Comparison of ENCODE assay signal across 8 cellular contexts in the genomic region with DNA sequence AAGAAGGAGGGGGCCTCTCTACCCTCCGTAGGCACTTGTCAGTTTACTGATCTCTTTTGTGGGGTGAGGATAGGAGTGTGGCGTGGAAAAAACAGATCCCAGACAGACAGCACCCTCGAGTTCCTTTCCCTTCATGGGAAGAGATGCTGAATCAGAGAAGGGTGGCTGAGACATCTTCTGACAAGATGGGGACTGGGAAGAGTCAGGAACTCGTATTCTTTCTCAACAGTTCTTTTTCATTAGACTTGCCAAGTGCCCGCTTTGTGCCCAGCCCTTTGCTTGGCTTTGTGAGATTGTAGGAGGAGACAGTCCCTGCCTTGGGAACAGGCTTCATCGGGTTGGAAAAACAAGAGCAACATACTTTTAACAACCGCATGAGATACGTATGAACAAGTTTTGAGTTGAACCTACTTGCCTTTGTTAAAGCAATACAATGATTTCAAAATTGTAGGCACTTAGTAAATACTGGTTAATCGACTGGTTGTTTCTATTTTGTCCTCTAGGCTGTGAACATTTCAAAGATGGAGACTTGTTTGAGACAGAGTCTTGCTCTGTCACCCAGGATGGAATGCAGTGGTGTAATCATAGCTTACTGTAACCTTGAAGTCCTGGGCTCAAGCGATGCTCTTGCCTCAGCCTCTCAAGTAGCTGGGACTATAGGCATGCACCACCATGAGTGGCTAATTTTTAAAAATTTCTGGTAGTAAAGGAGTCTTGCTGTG. TPM values are rescaled to one million over a fixed set of nuclear protein-coding genes. Genes with fewer than 3 reads are reported as not detected.
DNase-seq lines count a peak whose midpoint lies in the region; ATAC-seq, FAIRE-seq and TF ChIP-seq lines count a peak whose summit lies in the region.

No MANE protein-coding gene starts in this region.

- TF ChIP-seq RAD21 in GM12878 (IDR thresholded peaks at IDR 0.05; ENCODE audit: insufficient read depth, low read depth, low read length): no peak

- H3K27me3 ChIP-seq in MM.1S (replicated peaks; ENCODE audit: insufficient read depth, low read length) (no peaks in the 10 kb centered on the region), GM12878 (replicated peaks in 1 of 2; ENCODE audit: control insufficient read depth in 2 of 2, insufficient read depth in 2 of 2, low read length in 1 of 2) (no peaks in the 10 kb centered on the region), left lung (no peaks in the 10 kb centered on the region), tibial nerve (no peaks in the 10 kb centered on the region)

- no peak for TF ChIP-seq EP300 in GM12878 (IDR thresholded peaks at IDR 0.05; ENCODE audit: borderline replicate concordance in 1 of 2, control insufficient read depth in 1 of 2, low read depth in 2 of 2, low read length in 2 of 2)
- no peak for TF ChIP-seq EP300 in tibial nerve (IDR thresholded peaks at IDR 0.05)

- peak overlapping the region; percentile 96 for H3K27ac ChIP-seq in MM.1S (ENCODE audit: low read length)
- H3K27ac ChIP-seq in GM12878 (ENCODE audit: control insufficient read depth, insufficient read depth): peak overlapping the region; percentile 95
- H3K27ac ChIP-seq in left lung: peak overlapping the region; percentile 92 to 94
- H3K27ac ChIP-seq in tibial nerve: peak overlapping the region; percentile 87 to 95 (median 92)

- in situ Hi-C loops in GM12878 (cut with MboI): no loop called here

- SMC1A ChIA-PET in GM12878 (lab: Charles Lee; ENCODE audit: uncharacterized antibody, unreplicated experiment): interaction anchor here (1.0 to 1.8 kb wide), 3 partner anchors 10 to 246 kb away, joined by 3 to 5 read pairs (median 3); no protein-coding TSS in a partner anchor

- TF ChIP-seq POLR2A in GM12878 (IDR thresholded peaks at IDR 0.05; ENCODE audit: low read depth, low read length): no peak
- no peak for TF ChIP-seq POLR2A in tibial nerve (IDR thresholded peaks at IDR 0.05)

- H3K4me1 ChIP-seq in MM.1S (ENCODE audit: low read length): peaks cover 34% of the 10 kb centered on the region
- H3K4me1 ChIP-seq in GM12878 (ENCODE audit: control insufficient read depth, insufficient read depth, low read length): peaks cover 8% of the 10 kb centered on the region
- peaks cover 0 to 29% of the 10 kb centered on the region in 2 donors for H3K4me1 ChIP-seq in left lung
- H3K4me1 ChIP-seq in tibial nerve: peaks cover 0 to 40% (median 2%) of the 10 kb centered on the region in 4 donors

- H3K36me3 ChIP-seq in MM.1S (replicated peaks; ENCODE audit: insufficient read depth, low read length) (peaks cover 2% of the 10 kb centered on the region; the same call in 1 of the 2 replicates), GM12878 (ENCODE audit: control insufficient read depth in 2 of 2, insufficient read depth in 2 of 2, low read length in 1 of 2) (peaks cover 5 to 7% of the 10 kb centered on the region in 2 experiments; a peak in 2 of 4 replicates), left lung (peaks cover 0 to 9% of the 10 kb centered on the region in 2 donors), tibial nerve (peaks cover 0 to 12% (median 6%) of the 10 kb centered on the region in 3 donors)

- RAD21 ChIA-PET in GM12878 (lab: Charles Lee; ENCODE audit: unreplicated experiment): interaction anchor here (0.9 to 3.0 kb wide), 4 partner anchors 22 to 247 kb away, joined by 3 to 9 read pairs (median 4); a partner anchor contains a TSS

- intact Hi-C loops in GM12878 (cut with micrococcal nuclease; ENCODE audit: unreplicated experiment) (no loop called here), left lung (cut with DNase I) (no loop called here)

- H3F3A ChIP-seq in MM.1S (ENCODE audit: insufficient read depth, low read length): peaks cover 25% of the 10 kb centered on the region; the same call in 1 of the 2 replicates

- H3K4me2 ChIP-seq in MM.1S (ENCODE audit: low read depth, low read length) (peak overlapping the region; percentile 89), GM12878 (ENCODE audit: control insufficient read depth, insufficient read depth) (peak overlapping the region; percentile 56)

- H3K4me3 ChIP-seq in MM.1S (ENCODE audit: low read length): peak overlapping the region; percentile 97
- peak overlapping the region; percentile 90 for H3K4me3 ChIP-seq in GM12878
- peak overlapping the region; percentile 75 to 84 for H3K4me3 ChIP-seq in left lung
- H3K4me3 ChIP-seq in tibial nerve: peak overlapping the region; percentile 56 to 74 (median 70)

- FAIRE-seq in GM12878 (lab: Jason Lieb, UNC): no peak

- no TSS peak for BruUV-seq in GM12878 (replicated peaks; lab: Mats Ljungman, UMichigan)

- TF ChIP-seq CTCF in MM.1S (IDR thresholded peaks at IDR 0.05; ENCODE audit: low read length): peak; percentile 2; the same call in 1 of the 2 replicates
- TF ChIP-seq CTCF in GM12878 (IDR thresholded peaks at IDR 0.05 in 2 of 3, conservative IDR thresholded peaks at IDR 0.05 in 1 of 3; ENCODE audit: control insufficient read depth in 2 of 3, extremely low read depth in 1 of 3, insufficient read depth in 1 of 3, low read depth in 3 of 3, low read length in 3 of 3): no peak
- no peak for TF ChIP-seq CTCF in left lung (IDR thresholded peaks at IDR 0.05)
- TF ChIP-seq CTCF in tibial nerve (IDR thresholded peaks at IDR 0.05): no peak

- ATAC-seq in GM12878: peak; percentile 39
- ATAC-seq in left lung: no peak
- ATAC-seq in GM18517 (IDR thresholded peaks at IDR 0.05; ENCODE audit: unreplicated experiment): no peak
- ATAC-seq in GM21381 (IDR thresholded peaks at IDR 0.05; ENCODE audit: unreplicated experiment): no peak

- WGBS in GM12878 (ENCODE audit: insufficient coverage, insufficient replicate concordance, low lambda C conversion rate, missing lambda C conversion rate): 0% methylated on average over 10 of the region's 10 CpGs
- WGBS in tibial nerve, 2 donors: 13 to 15% methylated on average over 10 of the region's 10 CpGs

- no peaks in the 10 kb centered on the region for H4K20me1 ChIP-seq in MM.1S (ENCODE audit: insufficient read depth, low read length)
- H4K20me1 ChIP-seq in GM12878 (ENCODE audit: control insufficient read depth, insufficient read depth): no peaks in the 10 kb centered on the region

- DNase-seq in GM03348 (ENCODE audit: low spot score): peak; percentile 32
- DNase-seq in MM.1S: peak; percentile 14
- no peak for DNase-seq in GM12878 (ENCODE audit: low read depth, low spot score)
- no peak for DNase-seq in left lung
- DNase-seq in tibial nerve (ENCODE audit: low spot score in 2 of 2): no peak
- DNase-seq in ecto neural progenitor cell (ENCODE audit: low spot score): no peak

- H3K79me2 ChIP-seq in MM.1S (ENCODE audit: low read length): peaks cover 69% of the 10 kb centered on the region
- peaks cover 64% of the 10 kb centered on the region for H3K79me2 ChIP-seq in GM12878 (ENCODE audit: control insufficient read depth, insufficient read depth, low read length)

- H3K9me3 ChIP-seq in MM.1S (replicated peaks; ENCODE audit: insufficient read depth, low read length): no peaks in the 10 kb centered on the region
- no peaks in the 10 kb centered on the region for H3K9me3 ChIP-seq in GM12878 (replicated peaks; ENCODE audit: control insufficient read depth, insufficient read depth, low read length)
- no peaks in the 10 kb centered on the region for H3K9me3 ChIP-seq in left lung
- no peaks in the 10 kb centered on the region for H3K9me3 ChIP-seq in tibial nerve

- no peak overlapping the region; the same call in 1 of the 2 replicates for H2AFZ ChIP-seq in MM.1S (ENCODE audit: low read length)
- H2AFZ ChIP-seq in GM12878 (ENCODE audit: control insufficient read depth, low read depth, low read length): peak overlapping the region; percentile 95

- CTCF ChIA-PET in GM12878 (lab: Yijun Ruan, JAX): interaction anchor here (0.7 to 2.8 kb wide), 4 partner anchors 23 to 548 kb away, joined by 3 to 12 read pairs (median 4); a partner anchor contains a TSS

- POLR2A ChIA-PET in GM12878 (lab: Charles Lee): no interaction called here

- H3K9me2 ChIP-seq in MM.1S (replicated peaks; ENCODE audit: insufficient read depth, low read length): no peaks in the 10 kb centered on the region

- H3K9ac ChIP-seq in MM.1S (ENCODE audit: low read length): peak overlapping the region; percentile 99
- H3K9ac ChIP-seq in GM12878 (ENCODE audit: control insufficient read depth, insufficient read depth, low read length): peak overlapping the region; percentile 96

TF ChIP-seq in GM12878, 131 proteins besides CTCF, POLR2A, EP300 and RAD21:
- 0 out of 2 replicates have a peak, but pooled peaks have one; percentile 21 for TF ChIP-seq YY1 (IDR thresholded peaks at IDR 0.05; ENCODE audit: low read depth, low read length)
- no peak for TF ChIP-seq NFIC (IDR thresholded peaks at IDR 0.05; ENCODE audit: low read depth, low read length)
TF ChIP-seq in GM12878: peak in this region for 1.

RNA-seq across cellular contexts. Expression of a gene that starts 1.1 kb away (rescaled TPM):
- total RNA-seq in GM12878 (2013; cell fraction: nucleolus; rRNA removed): 73.9 and 79.2 TPM in 2 replicates
- total RNA-seq in GM12878 (2014; rRNA removed) (119 and 133 TPM in 2 replicates), GM12878 (2014; rRNA removed; fragmentation: Illumina TruSeq; extraction: Trizol) (147 and 154 TPM in 2 replicates), GM12878 (2021) (140 and 141 TPM in 2 replicates), left lung (10 to 100 TPM; 46.0 to 51.8 TPM), tibial nerve (10 to 100 TPM; 23.3 to 35.2 (median 31.5) TPM)
- 82.7 TPM for polyA plus RNA-seq in GM12878 (2011; ENCODE audit: low read depth)
- polyA plus RNA-seq in GM12878 (2011; rRNA removed) (120 and 130 TPM in 2 replicates), GM12878 (2014; fragmentation: Illumina TruSeq; extraction: Trizol) (156 and 181 TPM in 2 replicates), GM12878 (2014; fragmentation: Nextera tagmentation; extraction: Ambion mirVana) (100 to 1,000 TPM; 121 to 177 TPM), GM12878 (2014; rRNA removed) (76.0 and 94.0 TPM in 2 replicates), GM12878 (2016; fragmentation: Nextera tagmentation; extraction: Ambion mirVana) (100 to 1,000 TPM; 238 to 255 TPM)
- 106 and 112 TPM in 2 replicates for polyA plus RNA-seq in GM12878 (2011; cell fraction: cytosol; rRNA removed)
- polyA plus RNA-seq in GM12878 (2011; cell fraction: nucleus; rRNA removed): 73.0 and 95.3 TPM in 2 replicates
- polyA plus RNA-seq in GM12878 (2012): 78.7 and 85.6 TPM in 2 replicates
- polyA minus RNA-seq in GM12878 (2011; rRNA and poly(A)+ RNA removed): 200 and 298 TPM in 2 replicates
- polyA minus RNA-seq in GM12878 (2011; cell fraction: cytosol; rRNA and poly(A)+ RNA removed): 64.8 and 71.4 TPM in 2 replicates
- polyA minus RNA-seq in GM12878 (2011; cell fraction: nucleus; rRNA and poly(A)+ RNA removed): 31.4 and 47.4 TPM in 2 replicates

Comparison
In these comparisons a context has a peak if more than half of its experiments do, and no peak if none do; other contexts are left out.
1. DNase-seq: peak in GM03348 (single experiment) and MM.1S (single experiment); none in GM12878 (single experiment), left lung (0 of 2), tibial nerve (0 of 2) and ecto neural progenitor cell (single experiment).
2. Peak in every context shown above with its lines, with median percentiles within 50 percentile points of each other: H3K27ac ChIP-seq and H3K4me3 ChIP-seq.